10 cellular contexts compared by ENCODE assay signal in the genomic region with DNA sequence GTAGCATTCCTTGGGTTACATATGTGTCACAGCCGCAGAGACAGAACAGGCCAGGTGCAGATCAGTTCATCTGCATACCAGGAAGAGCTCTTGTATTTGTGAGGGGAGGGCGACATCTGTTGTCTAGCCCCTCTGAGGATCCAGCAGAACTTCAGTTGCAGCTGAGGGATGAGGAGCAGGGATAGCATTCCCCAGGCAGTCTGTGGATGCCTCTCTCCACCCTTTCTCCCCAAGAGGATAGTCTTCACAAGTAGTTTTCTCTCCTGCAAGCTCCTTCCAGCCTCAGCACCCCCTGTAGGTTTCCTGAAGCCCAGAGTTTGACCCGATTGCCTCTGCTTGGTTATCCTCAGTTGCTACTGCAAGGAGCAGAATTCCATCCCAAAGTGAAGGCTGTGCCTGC. TPM values are rescaled to one million over a fixed set of nuclear protein-coding genes. Genes with fewer than 3 reads are reported as not detected.
A peak's percentile ranks its signal among the peaks of the same experiment; 100 is the strongest.
DNase-seq lines count a peak whose midpoint lies in the region; TF ChIP-seq lines count a peak whose summit lies in the region.
"Had no signal": no experiment of that assay in that cellular context is flagged by ENCODE, and none has a peak within 500 bp of the region (broad histone marks: within the 10 kb centered on the region; RNA-seq: fewer than 3 reads in every experiment).

No MANE protein-coding gene starts in this region.

- TF ChIP-seq EP300 in stomach (IDR thresholded peaks at IDR 0.05): no peak

- 75% methylated on average over 3 of the region's 3 CpGs for WGBS in liver
- 78 to 91% (median 84%) methylated on average over 3 of the region's 3 CpGs for WGBS in stomach, 5 donors

- intact Hi-C loops in stomach (cut with DNase I; ENCODE audit: low total_unique reads): no loop called here

- in situ Hi-C loops in astrocyte of the cerebellum (cut with HindIII; ENCODE audit: low sequenced_read_pairs): loop anchor here (25.0 kb wide), 1 partner anchor 538 kb away; no protein-coding TSS in a partner anchor

- no peak for TF ChIP-seq POLR2A in stomach (IDR thresholded peaks at IDR 0.05)

- TF ChIP-seq RAD21 in liver (IDR thresholded peaks at IDR 0.05): no peak

- H3K9me3 ChIP-seq in BE2C (no peaks in the 10 kb centered on the region), liver (ENCODE audit: control insufficient read depth in 4 of 4, low read length in 3 of 4) (no peaks in the 10 kb centered on the region), stomach (no peaks in the 10 kb centered on the region)

- H3K27ac ChIP-seq in liver (ENCODE audit: low read depth in 1 of 2, low read length in 2 of 2): no peak overlapping the region
- no peak overlapping the region for H3K27ac ChIP-seq in stomach

- no peak overlapping the region for H3K9ac ChIP-seq in liver (ENCODE audit: low read depth in 1 of 2, low read length in 2 of 2)

- H3K27me3 ChIP-seq in BE2C (no peaks in the 10 kb centered on the region), liver (ENCODE audit: control insufficient read depth in 4 of 4, insufficient read depth in 4 of 4, low read length in 3 of 4) (no peaks in the 10 kb centered on the region), stomach (peaks cover 0 to 7% (median 0%) of the 10 kb centered on the region in 3 donors)

- H3K4me3 ChIP-seq in BE2C (ENCODE audit: low read depth, low read length) (peak overlapping the region; percentile 97), HFF-Myc (replicated peaks; ENCODE audit: low read depth, low read length) (peak overlapping the region; percentile 96), astrocyte of the cerebellum (ENCODE audit: low read depth, low read length) (peak overlapping the region; percentile 88), liver (ENCODE audit: low read depth in 1 of 3, low read length in 3 of 3) (peak overlapping the region in 2 of 3 donors; percentile 25 to 74), stomach (no peak overlapping the region)

- peaks cover 9% of the 10 kb centered on the region for H3K4me1 ChIP-seq in BE2C
- H3K4me1 ChIP-seq in liver (ENCODE audit: control insufficient read depth in 4 of 4, insufficient read depth in 4 of 4, low read length in 3 of 4): peaks cover 21 to 66% (median 45%) of the 10 kb centered on the region in 4 donors
- peaks cover 10 to 62% (median 28%) of the 10 kb centered on the region in 4 donors for H3K4me1 ChIP-seq in stomach

- H3K36me3 ChIP-seq in BE2C (peaks cover 71% of the 10 kb centered on the region), liver (ENCODE audit: control insufficient read depth in 4 of 4, insufficient read depth in 3 of 4, low read depth in 1 of 4, low read length in 3 of 4) (peaks cover 3 to 26% (median 20%) of the 10 kb centered on the region in 4 donors), stomach (peaks cover 0 to 29% (median 11%) of the 10 kb centered on the region in 4 donors)

- DNase-seq in BE2C (no peak), HFF-Myc (ENCODE audit: extremely low read depth, low read depth) (no peak), astrocyte of the cerebellum (ENCODE audit: low read depth) (no peak), GDM1 (lab: John Stamatoyannopoulos, UW) (no peak), medulla oblongata (ENCODE audit: extremely low spot score) (no peak), NCI-H2107 treated with DMSO at 0.1 percent for 48 hours (lab: John Stamatoyannopoulos, UW; ENCODE audit: unreplicated experiment) (no peak), stomach (no peak)
- DNase-seq: activated CD8-positive, alpha-beta memory T cell treated with anti-CD3 and anti-CD28 coated beads, Interleukin-2, amount 50 U/mL, for 4 hours had no signal

- TF ChIP-seq CTCF in BE2C (IDR thresholded peaks at IDR 0.05; ENCODE audit: low read depth, low read length): no peak
- TF ChIP-seq CTCF in HFF-Myc (IDR thresholded peaks at IDR 0.05; ENCODE audit: low read depth, low read length, missing control alignments): no peak
- peak; percentile 4 for TF ChIP-seq CTCF in astrocyte of the cerebellum (IDR thresholded peaks at IDR 0.05; ENCODE audit: low read depth, low read length, missing control alignments)
- TF ChIP-seq CTCF in liver (IDR thresholded peaks at IDR 0.05; ENCODE audit: low read depth, low read length, missing input control): no peak
- TF ChIP-seq CTCF in stomach (IDR thresholded peaks at IDR 0.05): no peak

TF ChIP-seq in liver, 16 proteins besides CTCF, POLR2A, EP300 and RAD21:
- TF ChIP-seq ATF3 (IDR thresholded peaks at IDR 0.05): no peak
- no peak for TF ChIP-seq HNF4A (conservative IDR thresholded peaks at IDR 0.05)
- TF ChIP-seq EGR1 (IDR thresholded peaks at IDR 0.05; ENCODE audit: low read depth in 2 of 2): no peak
- TF ChIP-seq RXRA (IDR thresholded peaks at IDR 0.05): no peak
- no peak for TF ChIP-seq MAX (IDR thresholded peaks at IDR 0.05)
- no peak for TF ChIP-seq YY1 (IDR thresholded peaks at IDR 0.05)
- no peak for TF ChIP-seq GABPA (IDR thresholded peaks at IDR 0.05 in 1 of 2, conservative IDR thresholded peaks at IDR 0.05 in 1 of 2)
- no peak for TF ChIP-seq ZBTB33 (IDR thresholded peaks at IDR 0.05)
- no peak for TF ChIP-seq HNF4G (IDR thresholded peaks at IDR 0.05)
- TF ChIP-seq TAF1 (conservative IDR thresholded peaks at IDR 0.05): no peak
- TF ChIP-seq NR2F2 (IDR thresholded peaks at IDR 0.05): no peak

RNA-seq across cellular contexts. Expression of gene SCD, which starts 2.6 kb away (rescaled TPM):
- 240 TPM for polyA plus RNA-seq in BE2C (2012; ENCODE audit: insufficient read depth, insufficient read length, low read depth)
- total RNA-seq in liver (1,000 to 10,000 TPM in 1 of 2 donors, 100 to 1,000 TPM in 1; 130 to 1,255 TPM), stomach (10 to 100 TPM in 3 of 5 donors, 1 to 10 TPM in 2; 2.3 to 36.2 (median 28.5) TPM)
- polyA plus RNA-seq in liver (100 to 1,000 TPM in 1 of 2 donors, 10 to 100 TPM in 1; 43.4 to 338 TPM), stomach (10 to 100 TPM in 2 of 3 donors, 1 to 10 TPM in 1; 5.5 to 19.1 (median 16.6) TPM)

RNA-seq across cellular contexts. Expression of gene PKD2L1, which starts 19.6 kb away (rescaled TPM):
- polyA plus RNA-seq in BE2C (2012; ENCODE audit: insufficient read depth, insufficient read length, low read depth): not detected
- under 1 TPM; 0.08 to 0.14 TPM for total RNA-seq in liver
- polyA plus RNA-seq in liver: under 1 TPM; 0.06 to 0.15 TPM
- under 1 TPM in 1 of 5 donors, not detected in 4; 0.89 TPM for total RNA-seq in stomach
- under 1 TPM in 1 of 3 donors, not detected in 2; 0.23 TPM for polyA plus RNA-seq in stomach
- total RNA-seq: LHCN-M2 had no signal

Comparison
In these comparisons a context has a peak if more than half of its experiments do, and no peak if none do; other contexts are left out.
1. H3K4me3 ChIP-seq: peak in BE2C (single experiment), HFF-Myc (single experiment), astrocyte of the cerebellum (single experiment) and liver (2 of 3); none in stomach (0 of 4).